In the genomic region with DNA sequence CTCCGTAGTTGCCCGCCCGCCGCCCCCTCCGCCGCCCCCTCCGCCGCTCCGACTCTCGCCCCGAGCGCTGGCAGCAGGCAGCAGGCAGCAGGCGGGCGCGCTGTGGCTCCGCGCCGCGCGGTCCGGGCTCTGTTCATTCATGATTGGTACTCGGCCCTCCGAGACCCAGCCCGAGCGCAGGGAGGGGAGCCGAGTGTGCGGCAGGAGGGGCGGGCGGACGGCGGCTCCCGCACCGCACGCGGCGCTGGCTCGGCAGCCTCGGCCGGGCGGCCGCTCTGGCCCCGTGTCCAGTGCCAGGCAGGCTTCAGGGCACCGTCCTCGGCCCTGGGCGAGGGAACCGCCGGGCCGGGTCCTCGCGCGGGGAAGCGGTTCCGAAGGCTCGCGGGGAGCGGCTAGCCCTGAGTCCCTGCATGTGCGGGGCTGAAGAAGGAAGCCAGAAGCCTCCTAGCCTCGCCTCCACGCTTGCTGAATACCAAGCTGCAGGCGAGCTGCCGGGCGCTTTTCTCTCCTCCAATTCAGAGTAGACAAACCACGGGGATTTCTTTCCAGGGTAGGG, we compare ENCODE assay signal across 10 cellular contexts. TPM values are rescaled to one million over a fixed set of nuclear protein-coding genes. Genes with fewer than 3 reads are reported as not detected.
DNase-seq lines count a peak whose midpoint lies in the region; ATAC-seq, FAIRE-seq and TF ChIP-seq lines count a peak whose summit lies in the region.
"Had no signal": no experiment of that assay in that cellular context is flagged by ENCODE, and none has a peak within 500 bp of the region (broad histone marks: within the 10 kb centered on the region; RNA-seq: fewer than 3 reads in every experiment).

A gene (plus strand): TSS at position 51 of the 556 bp plus-strand sequence.

- POLR2A ChIA-PET in Panc1 (lab: Charles Lee) = no interaction called here

- no peak for FAIRE-seq in GM12891 (lab: Jason Lieb, UNC)

- WGBS in trophoblast cell (ENCODE audit: extremely low coverage, insufficient coverage, insufficient read length) = no CpG with 5 or more reads among the region's 63 CpGs

- H2AFZ ChIP-seq in trophoblast cell (ENCODE audit: insufficient read depth, low read length, poor library complexity) = no peak within 1 kb of the TSS

- H3K36me3 ChIP-seq in Panc1 (ENCODE audit: control insufficient read depth, insufficient read depth, low read length) (no peaks in the 10 kb centered on the region), trophoblast cell (ENCODE audit: control insufficient read depth in 1 of 2, insufficient read depth in 2 of 2, low read length in 2 of 2) (peaks cover 0 to 2% of the 10 kb centered on the region in 2 experiments), colonic mucosa (no peaks in the 10 kb centered on the region)

- ATAC-seq in Panc1 (peak; percentile 73), GM18867 (IDR thresholded peaks at IDR 0.05; ENCODE audit: unreplicated experiment) (no peak)

- H3K4me3 ChIP-seq in Panc1 (ENCODE audit: low read depth in 2 of 2, low read length in 2 of 2) (peak within 1 kb of the TSS in 1 of 2 experiments; percentile 19; a peak in 2 of 4 replicates), trophoblast cell (ENCODE audit: low read depth, low read length) (no peak within 1 kb of the TSS), colonic mucosa (no peak within 1 kb of the TSS)

- peak within 1 kb of the TSS; percentile 34 for H3K14ac ChIP-seq in trophoblast cell (ENCODE audit: low read length)

- H4K8ac ChIP-seq in trophoblast cell (ENCODE audit: low read depth, low read length) = no peak within 1 kb of the TSS

- H3K79me1 ChIP-seq in trophoblast cell (ENCODE audit: low read length) = no peaks in the 10 kb centered on the region

- H2BK5ac ChIP-seq in trophoblast cell (ENCODE audit: low read depth, low read length, poor library complexity) = no peak within 1 kb of the TSS

- H3K27ac ChIP-seq in Panc1 (ENCODE audit: low read length) (no peak within 1 kb of the TSS), trophoblast cell (ENCODE audit: low read depth, low read length) (no peak within 1 kb of the TSS), colonic mucosa (no peak within 1 kb of the TSS)

- H3K9ac ChIP-seq in trophoblast cell (ENCODE audit: low read length) (no peak within 1 kb of the TSS), colonic mucosa (ENCODE audit: low read depth in 2 of 2, low read length in 2 of 2) (no peak within 1 kb of the TSS)

- no peak within 1 kb of the TSS for H3K4ac ChIP-seq in trophoblast cell (ENCODE audit: low read depth, low read length)

- CTCF ChIA-PET in Panc1 (lab: Charles Lee) = no interaction called here

- H3K9me3 ChIP-seq in Panc1 (ENCODE audit: control insufficient read depth, insufficient read depth, low read depth, low read length) (no peaks in the 10 kb centered on the region), trophoblast cell (ENCODE audit: insufficient read depth, low read depth, low read length) (peaks cover 2% of the 10 kb centered on the region), colonic mucosa (no peaks in the 10 kb centered on the region)

- H3K4me1 ChIP-seq in Panc1 (ENCODE audit: control insufficient read depth, insufficient read depth, low read length) = no peaks in the 10 kb centered on the region
- peaks cover 7 to 11% of the 10 kb centered on the region in 2 experiments for H3K4me1 ChIP-seq in trophoblast cell (ENCODE audit: control insufficient read depth in 1 of 2, insufficient read depth in 2 of 2, low read length in 2 of 2)
- H3K4me1 ChIP-seq in colonic mucosa = no peaks in the 10 kb centered on the region

- H4K91ac ChIP-seq in trophoblast cell (ENCODE audit: low read depth, low read length) = no peak within 1 kb of the TSS

- no peak for TF ChIP-seq POLR2A in GM12891 (IDR thresholded peaks at IDR 0.05; ENCODE audit: low read depth, low read length)

- H2BK12ac ChIP-seq in trophoblast cell (ENCODE audit: low read length) = no peak within 1 kb of the TSS

- no peak within 1 kb of the TSS for H3K18ac ChIP-seq in trophoblast cell (ENCODE audit: low read length)

- H3K27me3 ChIP-seq in Panc1 (ENCODE audit: control insufficient read depth, insufficient read depth, low read length) (peaks cover 14% of the 10 kb centered on the region), trophoblast cell (ENCODE audit: insufficient read depth, low read length) (peaks cover 20% of the 10 kb centered on the region), colonic mucosa (peaks cover 3% of the 10 kb centered on the region)

- H2BK120ac ChIP-seq in trophoblast cell (ENCODE audit: insufficient read depth, low read length, poor library complexity) = no peak within 1 kb of the TSS

- no TSS peak for BruUV-seq in Panc1 (replicated peaks; lab: Mats Ljungman, UMichigan)

- no peak within 1 kb of the TSS for H4K12ac ChIP-seq in trophoblast cell (ENCODE audit: low read depth, low read length)

- no peak within 1 kb of the TSS for H3K23ac ChIP-seq in trophoblast cell (ENCODE audit: low read length)

- peak within 1 kb of the TSS; percentile 56 for H3K4me2 ChIP-seq in trophoblast cell (ENCODE audit: low read length)

- TF ChIP-seq CTCF in Panc1 (IDR thresholded peaks at IDR 0.05) = no peak
- no peak for TF ChIP-seq CTCF in colonic mucosa (IDR thresholded peaks at IDR 0.05)

- DNase-seq in D341Med (ENCODE audit: low spot score) (peak; percentile 35), Panc1 (ENCODE audit: low read depth, low spot score) (no peak), head of caudate nucleus (peak in 39 of 42 donors; percentile 26 to 82 (median 62)), trophoblast cell (peak in 1 of 2 donors; percentile 1), colonic mucosa (no peak), NCI-H446 (lab: John Stamatoyannopoulos, UW) (no peak), GM12891 (ENCODE audit: insufficient read length, low spot score) (no peak)
- DNase-seq: activated effector memory CD4-positive, alpha-beta T cell treated with anti-CD3 and anti-CD28 coated beads, Interleukin-2, amount 50 U/mL, for 16 hours had no signal

- H3K79me2 ChIP-seq in trophoblast cell (ENCODE audit: control insufficient read depth, insufficient read depth, low read length, poor library complexity) = no peaks in the 10 kb centered on the region

- in situ Hi-C loops in Panc1 (cut with HindIII; ENCODE audit: low pct_unique_long_range_greater_than_20kb, low sequenced_read_pairs) = no loop called here

- H2AK5ac ChIP-seq in trophoblast cell (ENCODE audit: low read length) = no peak within 1 kb of the TSS

- intact Hi-C loops in Panc1 (cut with micrococcal nuclease; ENCODE audit: unreplicated experiment) = no loop called here
- intact Hi-C loops in head of caudate nucleus (cut with DNase I) = no loop called here
- intact Hi-C loops in colonic mucosa (cut with DNase I) = no loop called here

TF ChIP-seq in GM12891, 5 proteins besides CTCF, POLR2A, EP300 and RAD21:
- TF ChIP-seq POLR2AphosphoS5 (IDR thresholded peaks at IDR 0.05; ENCODE audit: low read depth, low read length) = no peak
- no peak for TF ChIP-seq PAX5 (IDR thresholded peaks at IDR 0.05; ENCODE audit: insufficient read depth, low read length, severe bottlenecking)
- TF ChIP-seq SPI1 (IDR thresholded peaks at IDR 0.05; ENCODE audit: low read depth, low read length) = no peak
- TF ChIP-seq TAF1 (IDR thresholded peaks at IDR 0.05; ENCODE audit: low read depth, low read length) = no peak
- no peak for TF ChIP-seq POU2F2 (IDR thresholded peaks at IDR 0.05; ENCODE audit: low read depth, low read length)

RNA-seq across cellular contexts. Expression of the gene that starts here (rescaled TPM):
- not detected for total RNA-seq in Panc1 (2021; ENCODE audit: unreplicated experiment)
- not detected for polyA plus RNA-seq in Panc1 (2012; ENCODE audit: insufficient read length)
- 0.26 and 0.37 TPM in 2 replicates for polyA plus RNA-seq in trophoblast cell (2013)
- total RNA-seq in colonic mucosa = under 1 TPM; 0.24 to 0.25 TPM
- polyA plus RNA-seq in GM12891 (2012; ENCODE audit: low read depth, missing spikeins) = not detected
- total RNA-seq: mononuclear cell had no signal

Comparison
In these comparisons a context has a peak if more than half of its experiments do, and no peak if none do; other contexts are left out.
1. Peak in ATAC-seq in Panc1; RNA of the gene not detected or under 1 TPM.
2. DNase-seq: peak in D341Med (single experiment) and head of caudate nucleus (39 of 42); none in Panc1 (single experiment), colonic mucosa (single experiment), NCI-H446 (0 of 2) and GM12891 (single experiment).